21 cellular contexts compared by ENCODE assay signal in genomic region chr1:246032984-246033383, GRCh38.
A peak's percentile ranks its signal among the peaks of the same experiment; 100 is the strongest.
DNase-seq lines count a peak whose midpoint lies in the region; ATAC-seq, FAIRE-seq and TF ChIP-seq lines count a peak whose summit lies in the region.
"Had no signal": no experiment of that assay in that cellular context is flagged by ENCODE, and none has a peak within 500 bp of the region (broad histone marks: within the 10 kb centered on the region; RNA-seq: fewer than 3 reads in every experiment).

No MANE protein-coding gene starts in this region.

- POLR2A ChIA-PET in BJ (lab: Charles Lee), result no interaction called here

- no peak overlapping the region for H2BK15ac ChIP-seq in mesenchymal stem cell (ENCODE audit: low read depth, poor library complexity, severe bottlenecking)

- H3K14ac ChIP-seq in mesenchymal stem cell (ENCODE audit: low read length in 2 of 2), result no peak overlapping the region

- H3K9ac ChIP-seq in mesenchymal stem cell (ENCODE audit: low read length), result no peak overlapping the region
- H3K9ac ChIP-seq: BLaER1 had no signal

- H3K18ac ChIP-seq in mesenchymal stem cell (ENCODE audit: low read depth in 1 of 2, low read length in 2 of 2), result no peak overlapping the region

- no peak for ATAC-seq in GM18511 (IDR thresholded peaks at IDR 0.05; ENCODE audit: unreplicated experiment)

- no peak overlapping the region for H4K8ac ChIP-seq in mesenchymal stem cell (ENCODE audit: low read length)

- H3K9me3 ChIP-seq in mesenchymal stem cell (ENCODE audit: control insufficient read depth, low read length), result no peaks in the 10 kb centered on the region
- H3K9me3 ChIP-seq: HAP-1 had no signal

- no peak overlapping the region for H2BK12ac ChIP-seq in mesenchymal stem cell (ENCODE audit: low read length in 2 of 2)

- H2BK120ac ChIP-seq in mesenchymal stem cell (ENCODE audit: low read depth, low read length), result no peak overlapping the region

- H3K27ac ChIP-seq in mesenchymal stem cell (ENCODE audit: low read length, poor library complexity, severe bottlenecking), result peak overlapping the region; percentile 24
- H3K27ac ChIP-seq: BLaER1, C4-2B had no signal

- H3K36me3 ChIP-seq in BJ (ENCODE audit: control insufficient read depth, insufficient read depth, low read length), result no peaks in the 10 kb centered on the region
- H3K36me3 ChIP-seq in mesenchymal stem cell (ENCODE audit: control insufficient read depth in 1 of 2, insufficient read depth in 2 of 2, low read depth in 1 of 2, low read length in 2 of 2), result no peaks in the 10 kb centered on the region
- H3K36me3 ChIP-seq: BLaER1, HAP-1 had no signal

- H3K4me3 ChIP-seq in BJ (ENCODE audit: low read depth, low read length), result no peak overlapping the region
- H3K4me3 ChIP-seq in mesenchymal stem cell (ENCODE audit: insufficient read depth in 1 of 2, low read depth in 1 of 2, low read length in 2 of 2), result no peak overlapping the region
- H3K4me3 ChIP-seq: BLaER1, GM12878, HAP-1 had no signal

- FAIRE-seq in endometrium (lab: Jason Lieb, UNC), result peak; percentile 98
- FAIRE-seq: GM12878, H54 had no signal

- DNase-seq in BJ (ENCODE audit: low read depth) (peak; percentile 8), EH (ENCODE audit: low read depth) (peak; percentile 33), mesenchymal stem cell (peak; percentile 43), DMS 273 (lab: John Stamatoyannopoulos, UW; ENCODE audit: unreplicated experiment) (no peak)
- DNase-seq in effector CD4-positive, alpha-beta T cell, result no peak
- DNase-seq: Calu3; CD4-positive, CD25-positive, alpha-beta regulatory T cell; CD8-positive, alpha-beta memory T cell; COR-L47; DMS153; DND-41; EL; GDM1; GOT3 had no signal

- no peak for TF ChIP-seq CTCF in BJ (IDR thresholded peaks at IDR 0.05; ENCODE audit: insufficient read depth, low read depth, low read length)

- CTCF ChIA-PET in BJ (lab: Yijun Ruan, JAX), result interaction anchor here (0.7 kb wide), 2 partner anchors 16 to 409 kb away, joined by 3 read pairs; no protein-coding TSS in a partner anchor

- H2AK5ac ChIP-seq in mesenchymal stem cell (ENCODE audit: low read length, severe bottlenecking), result no peak overlapping the region

- 100% methylated on average over 1 of the region's 1 CpG for WGBS in mesenchymal stem cell

- peaks cover 3% of the 10 kb centered on the region for H3K79me1 ChIP-seq in mesenchymal stem cell (replicated peaks; ENCODE audit: low read length, poor library complexity, severe bottlenecking)

- H3K4me1 ChIP-seq in mesenchymal stem cell (ENCODE audit: control insufficient read depth, insufficient read depth, low read depth, low read length), result peaks cover 3% of the 10 kb centered on the region
- H3K4me1 ChIP-seq: HAP-1 had no signal

- no peak overlapping the region for H4K91ac ChIP-seq in mesenchymal stem cell (ENCODE audit: low read length)

- H3K4me2 ChIP-seq in mesenchymal stem cell (ENCODE audit: low read length, poor library complexity, severe bottlenecking), result no peak overlapping the region
- H3K4me2 ChIP-seq: BLaER1 had no signal

- H3K27me3 ChIP-seq in BJ (ENCODE audit: control insufficient read depth, insufficient read depth, low read length) (no peaks in the 10 kb centered on the region), mesenchymal stem cell (ENCODE audit: control insufficient read depth in 1 of 2, insufficient read depth in 1 of 2, low read length in 2 of 2) (no peaks in the 10 kb centered on the region)
- H3K27me3 ChIP-seq: BLaER1 had no signal

- H3K4ac ChIP-seq in mesenchymal stem cell (ENCODE audit: low read depth in 1 of 2, low read length in 2 of 2), result no peak overlapping the region

- no peak overlapping the region for H3K23ac ChIP-seq in mesenchymal stem cell (ENCODE audit: low read length in 2 of 2)

- no peak overlapping the region for H2AFZ ChIP-seq in mesenchymal stem cell (ENCODE audit: low read depth, low read length)

- no peak overlapping the region for H2BK5ac ChIP-seq in mesenchymal stem cell (ENCODE audit: low read depth, low read length, poor library complexity, severe bottlenecking)

Comparison
In these comparisons a context has a peak if more than half of its experiments do, and no peak if none do; other contexts are left out.
1. DNase-seq: peak in BJ (single experiment), EH (single experiment) and mesenchymal stem cell (single experiment); none in effector CD4-positive, alpha-beta T cell (single experiment) and DMS 273 (single experiment).